ENCODE assay signal across 8 cellular contexts in genomic region chr5:134006119-134006514, GRCh38. TPM values are rescaled to one million over a fixed set of nuclear protein-coding genes. Genes with fewer than 3 reads are reported as not detected.
A peak's percentile ranks its signal among the peaks of the same experiment; 100 is the strongest.
DNase-seq lines count a peak whose midpoint lies in the region; ATAC-seq and TF ChIP-seq lines count a peak whose summit lies in the region.

No MANE protein-coding gene starts in this region.

- DNase-seq in CD4-positive, alpha-beta T cell = no peak
- DNase-seq in Peyer's patch = no peak
- DNase-seq in fibroblast of lung (ENCODE audit: low read depth in 2 of 2) = no peak
- DNase-seq in progenitor cell of endocrine pancreas (ENCODE audit: low spot score, unreplicated experiment) = no peak
- DNase-seq in medulla oblongata (ENCODE audit: extremely low spot score) = no peak
- no peak for DNase-seq in cerebellar nuclear complex (lab: John Stamatoyannopoulos, UW)
- DNase-seq in activated effector memory CD4-positive, alpha-beta T cell treated with anti-CD3 and anti-CD28 coated beads, Interleukin-2, amount 50 U/mL, for 16 hours = no peak
- no peak for DNase-seq in SHP77 treated with DMSO at 0.1 percent for 48 hours (lab: John Stamatoyannopoulos, UW)

- H3K4me3 ChIP-seq in Peyer's patch = peak overlapping the region in 3 of 4 donors; percentile 92 to 99 (median 93)
- H3K4me3 ChIP-seq in fibroblast of lung (replicated peaks in 1 of 4; ENCODE audit: control extremely low read depth in 1 of 4, insufficient read depth in 1 of 4, low read depth in 3 of 4, low read length in 4 of 4) = peak overlapping the region in 2 of 4 experiments; percentile 72 to 75

- peaks cover 34% of the 10 kb centered on the region for H3K79me2 ChIP-seq in fibroblast of lung (ENCODE audit: control insufficient read depth, insufficient read depth, low read length)

- ATAC-seq in CD4-positive, alpha-beta T cell (ENCODE audit: poor library complexity) = no peak

- no peak overlapping the region for H2AFZ ChIP-seq in fibroblast of lung (ENCODE audit: low read length)

- H3K27me3 ChIP-seq in CD4-positive, alpha-beta T cell (ENCODE audit: control insufficient read depth, insufficient read depth, low read length) = no peaks in the 10 kb centered on the region
- H3K27me3 ChIP-seq in Peyer's patch (no peaks in the 10 kb centered on the region), fibroblast of lung (ENCODE audit: control insufficient read depth, insufficient read depth, low read length) (no peaks in the 10 kb centered on the region)

- peak overlapping the region; percentile 92 for H3K4me3 Mint-ChIP-seq in CD4-positive, alpha-beta T cell
- H3K4me3 Mint-ChIP-seq in progenitor cell of endocrine pancreas (ENCODE audit: low read depth) = peak overlapping the region; percentile 88

- no peak overlapping the region for H3K4me2 ChIP-seq in fibroblast of lung (ENCODE audit: extremely low read depth, insufficient read depth, low read length)

- H3K36me3 ChIP-seq in Peyer's patch (peaks cover 0 to 3% (median 0%) of the 10 kb centered on the region in 3 donors), fibroblast of lung (ENCODE audit: control insufficient read depth, insufficient read depth, low read length) (peaks cover 5% of the 10 kb centered on the region)

- no peak for TF ChIP-seq CTCF in CD4-positive, alpha-beta T cell (IDR thresholded peaks at IDR 0.05)
- TF ChIP-seq CTCF in Peyer's patch (IDR thresholded peaks at IDR 0.05) = no peak
- TF ChIP-seq CTCF in fibroblast of lung (conservative IDR thresholded peaks at IDR 0.05 in 1 of 2, IDR thresholded peaks at IDR 0.05 in 1 of 2; ENCODE audit: low read depth in 1 of 2, low read length in 2 of 2) = no peak
- TF ChIP-seq CTCF in progenitor cell of endocrine pancreas (IDR thresholded peaks at IDR 0.05; ENCODE audit: unreplicated experiment) = no peak

- H3K27ac Mint-ChIP-seq in CD4-positive, alpha-beta T cell = peak overlapping the region; percentile 97
- peak overlapping the region; percentile 97 for H3K27ac Mint-ChIP-seq in progenitor cell of endocrine pancreas

- H4K20me1 ChIP-seq in fibroblast of lung (ENCODE audit: control insufficient read depth, extremely low read depth, insufficient read depth, low read length) = peaks cover under 1% of the 10 kb centered on the region

- H3K9me3 ChIP-seq in CD4-positive, alpha-beta T cell (ENCODE audit: control insufficient read depth, low read length) = no peaks in the 10 kb centered on the region
- H3K9me3 ChIP-seq in Peyer's patch (no peaks in the 10 kb centered on the region), fibroblast of lung (ENCODE audit: control insufficient read depth, insufficient read depth, low read depth, low read length) (no peaks in the 10 kb centered on the region)

- peaks cover 0 to 37% (median 19%) of the 10 kb centered on the region in 4 donors for H3K4me1 ChIP-seq in Peyer's patch
- H3K4me1 ChIP-seq in fibroblast of lung (ENCODE audit: control insufficient read depth, extremely low read depth, insufficient read depth, low read length) = peaks cover 18% of the 10 kb centered on the region

- TF ChIP-seq POLR2A in Peyer's patch (IDR thresholded peaks at IDR 0.05) = no peak

- CTCF ChIA-PET in CD4-positive, alpha-beta T cell (lab: Charles Lee) = interaction anchor here (1.8 kb wide), 1 partner anchor 34 kb away, joined by 11 read pairs; no protein-coding TSS in a partner anchor

- no peak overlapping the region for H3K27ac ChIP-seq in CD4-positive, alpha-beta T cell (ENCODE audit: low read depth, low read length)
- H3K27ac ChIP-seq in Peyer's patch (peak overlapping the region; percentile 97 to 100 (median 98)), fibroblast of lung (ENCODE audit: insufficient read depth, low read length) (peak overlapping the region; percentile 96)

- intact Hi-C loops in CD4-positive, alpha-beta T cell (cut with DNase I, micrococcal nuclease) = loop anchor here in 1 of 2 experiments (5.0 to 10.0 kb wide), 2 partner anchors 361 to 729 kb away; partner anchors contain the start of genes CAMLG and CDKL3

- no peaks in the 10 kb centered on the region for H3K9me3 Mint-ChIP-seq in CD4-positive, alpha-beta T cell
- H3K9me3 Mint-ChIP-seq in progenitor cell of endocrine pancreas (ENCODE audit: low read depth) = no peaks in the 10 kb centered on the region

- POLR2A ChIA-PET in CD4-positive, alpha-beta T cell (lab: Charles Lee) = interaction anchor here (0.9 to 3.0 kb wide), 2 partner anchors 143 to 171 kb away, joined by 3 to 18 read pairs; partner anchors contain the start of gene SKP1

- H3K9ac ChIP-seq in fibroblast of lung (ENCODE audit: insufficient read depth, low read length) = no peak overlapping the region

- peaks cover 20% of the 10 kb centered on the region for H3K36me3 Mint-ChIP-seq in CD4-positive, alpha-beta T cell (ENCODE audit: low read depth)
- peaks cover 3% of the 10 kb centered on the region for H3K36me3 Mint-ChIP-seq in progenitor cell of endocrine pancreas (ENCODE audit: insufficient read depth)

- H3K27me3 Mint-ChIP-seq in CD4-positive, alpha-beta T cell = peaks cover 3% of the 10 kb centered on the region
- H3K27me3 Mint-ChIP-seq in progenitor cell of endocrine pancreas = no peaks in the 10 kb centered on the region

- peaks cover 35% of the 10 kb centered on the region for H3K4me1 Mint-ChIP-seq in CD4-positive, alpha-beta T cell (ENCODE audit: low read depth)
- peaks cover 24% of the 10 kb centered on the region for H3K4me1 Mint-ChIP-seq in progenitor cell of endocrine pancreas (ENCODE audit: low read depth)

RNA-seq across cellular contexts. Expression of gene VDAC1, which starts 1.3 kb away (rescaled TPM):
- total RNA-seq in CD4-positive, alpha-beta T cell = 10 to 100 TPM; 46.8 to 50.9 TPM
- total RNA-seq in Peyer's patch = 100 to 1,000 TPM; 120 to 289 (median 181) TPM
- 239 and 281 TPM in 2 replicates for total RNA-seq in fibroblast of lung
- 202 and 244 TPM in 2 replicates for polyA plus RNA-seq in fibroblast of lung
- polyA plus RNA-seq in fibroblast of lung (2012) = 246 and 278 TPM in 2 replicates
- polyA minus RNA-seq in fibroblast of lung (ENCODE audit: low replicate concordance) = 97.4 and 123 TPM in 2 replicates
- total RNA-seq in progenitor cell of endocrine pancreas = 123 and 133 TPM in 2 replicates

RNA-seq across cellular contexts. Expression of gene C5orf15, which starts 37.7 kb away (rescaled TPM):
- 10 to 100 TPM; 12.3 to 15.5 TPM for total RNA-seq in CD4-positive, alpha-beta T cell
- total RNA-seq in Peyer's patch (10 to 100 TPM; 12.4 to 92.6 (median 36.2) TPM), fibroblast of lung (31.8 and 43.1 TPM in 2 replicates), progenitor cell of endocrine pancreas (52.0 and 58.5 TPM in 2 replicates)
- polyA plus RNA-seq in fibroblast of lung = 87.2 and 111 TPM in 2 replicates
- 52.1 and 65.5 TPM in 2 replicates for polyA plus RNA-seq in fibroblast of lung (2012)
- polyA minus RNA-seq in fibroblast of lung (ENCODE audit: low replicate concordance) = 7.4 and 25.0 TPM in 2 replicates
